ENCODE assay signal across 18 cellular contexts in the genomic region with DNA sequence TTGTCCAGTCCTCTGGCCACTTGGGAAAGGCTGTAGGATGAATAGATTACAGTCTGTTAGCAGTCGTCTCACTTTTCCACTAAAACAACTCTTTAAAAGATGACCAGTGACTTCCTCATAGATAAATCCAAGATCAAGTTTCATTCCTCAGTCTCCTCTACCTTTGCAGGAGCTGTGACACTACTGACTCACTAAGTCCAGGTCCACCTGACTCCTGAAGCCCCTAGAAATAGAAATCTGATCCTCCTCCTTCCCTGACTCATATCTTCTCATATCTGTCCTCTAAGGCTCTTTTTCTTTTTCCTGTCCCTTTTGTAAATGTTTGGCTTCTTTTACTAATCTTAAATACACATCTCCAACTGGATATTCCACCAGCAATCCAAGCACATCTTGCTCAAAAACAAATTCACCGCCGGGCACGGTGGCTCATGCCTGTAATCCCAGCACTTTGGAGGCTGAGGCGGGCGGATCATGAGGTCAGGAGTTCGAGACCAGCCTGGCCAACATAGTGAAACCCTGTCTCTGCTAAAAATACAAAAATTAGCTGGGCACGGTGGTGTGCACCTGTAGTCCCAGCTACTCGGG.
"Had no signal": no experiment of that assay in that cellular context is flagged by ENCODE, and none has a peak within 500 bp of the region (broad histone marks: within the 10 kb centered on the region; RNA-seq: fewer than 3 reads in every experiment).

No MANE protein-coding gene starts in this region.

- H3K36me3 ChIP-seq: breast epithelium, esophagus muscularis mucosa had no signal

- H3K27ac Mint-ChIP-seq: activated CD4-positive, alpha-beta memory T cell treated with anti-CD3 and anti-CD28 coated beads, Interleukin-2, amount 10 ng/mL, durations not matched to agents 7 days and 5 days; activated naive CD8-positive, alpha-beta T cell treated with anti-CD3 and anti-CD28 coated beads, Interleukin-2, amount 10 ng/mL, durations not matched to agents 7 days and 5 days; activated T-cell treated with anti-CD3 and anti-CD28 coated beads, Interleukin-2, amount 50 U/mL, for 72 hours; natural killer cell; stimulated activated naive CD8-positive, alpha-beta T cell treated with anti-CD3 and anti-CD28 coated beads, Interleukin-15, Interleukin-2, amounts not matched to agents 100 ng/mL and 50 ng/mL, for 24 hours; T-helper 2 cell treated with Interferon-gamma antibody and Interleukin-4, amounts not matched to agents 5 μg/mL and 100 μg/mL, for 36 hours had no signal

- ATAC-seq: activated T-cell treated with anti-CD3 and anti-CD28 coated beads, Interleukin-2, amount 50 U/mL, for 72 hours; left cardiac atrium; natural killer cell had no signal

- H3K4me3 ChIP-seq: breast epithelium, dorsolateral prefrontal cortex, esophagus muscularis mucosa, lung, testis had no signal

- H3K27ac ChIP-seq: dorsolateral prefrontal cortex, esophagus muscularis mucosa, testis had no signal

- H3K27me3 ChIP-seq: breast epithelium, dorsolateral prefrontal cortex, esophagus muscularis mucosa, testis had no signal

- DNase-seq: activated CD4-positive, alpha-beta memory T cell treated with anti-CD3 and anti-CD28 coated beads, Interleukin-2, amount 10 ng/mL, durations not matched to agents 7 days and 5 days; activated CD4-positive, CD25-positive, alpha-beta regulatory T cell treated with anti-CD3 and anti-CD28 coated beads, Interleukin-2, amount 50 U/mL, for 72 hours; activated CD8-positive, alpha-beta memory T cell treated with anti-CD3 and anti-CD28 coated beads, Interleukin-2, amount 50 U/mL, for 4 hours; activated gamma-delta T cell treated with Interleukin-2 at 50 U/mL for 16 hours; activated naive CD8-positive, alpha-beta T cell treated with anti-CD3 and anti-CD28 coated beads, Interleukin-2, amount 10 ng/mL, durations not matched to agents 7 days and 5 days; activated T-cell treated with anti-CD3 and anti-CD28 coated beads, Interleukin-2, amount 50 U/mL, for 72 hours; anterior cingulate cortex; dorsolateral prefrontal cortex; left cardiac atrium; natural killer cell; nucleus accumbens; stimulated activated CD4-positive, alpha-beta T cell treated with anti-CD3 and anti-CD28 coated beads, Interleukin-4, amount 100 ng/mL, for 1 hour; testis had no signal

- H3K36me3 Mint-ChIP-seq: natural killer cell had no signal

- H3K9me3 ChIP-seq: breast epithelium, esophagus muscularis mucosa, testis had no signal

- H3K4me1 ChIP-seq: breast epithelium had no signal

- H3K9me3 Mint-ChIP-seq: activated CD4-positive, alpha-beta memory T cell treated with anti-CD3 and anti-CD28 coated beads, Interleukin-2, amount 10 ng/mL, durations not matched to agents 7 days and 5 days; activated naive CD8-positive, alpha-beta T cell treated with anti-CD3 and anti-CD28 coated beads, Interleukin-2, amount 10 ng/mL, durations not matched to agents 7 days and 5 days; natural killer cell; stimulated activated naive CD8-positive, alpha-beta T cell treated with anti-CD3 and anti-CD28 coated beads, Interleukin-15, Interleukin-2, amounts not matched to agents 100 ng/mL and 50 ng/mL, for 24 hours; T-helper 2 cell treated with Interferon-gamma antibody and Interleukin-4, amounts not matched to agents 5 μg/mL and 100 μg/mL, for 36 hours had no signal

- H3K4me3 Mint-ChIP-seq: activated CD4-positive, alpha-beta memory T cell treated with anti-CD3 and anti-CD28 coated beads, Interleukin-2, amount 10 ng/mL, durations not matched to agents 7 days and 5 days; activated naive CD8-positive, alpha-beta T cell treated with anti-CD3 and anti-CD28 coated beads, Interleukin-2, amount 10 ng/mL, durations not matched to agents 7 days and 5 days; activated T-cell treated with anti-CD3 and anti-CD28 coated beads, Interleukin-2, amount 50 U/mL, for 72 hours; natural killer cell; stimulated activated naive CD8-positive, alpha-beta T cell treated with anti-CD3 and anti-CD28 coated beads, Interleukin-15, Interleukin-2, amounts not matched to agents 100 ng/mL and 50 ng/mL, for 24 hours; T-helper 2 cell treated with Interferon-gamma antibody and Interleukin-4, amounts not matched to agents 5 μg/mL and 100 μg/mL, for 36 hours had no signal

- H3K27me3 Mint-ChIP-seq: activated CD4-positive, alpha-beta memory T cell treated with anti-CD3 and anti-CD28 coated beads, Interleukin-2, amount 10 ng/mL, durations not matched to agents 7 days and 5 days; activated naive CD8-positive, alpha-beta T cell treated with anti-CD3 and anti-CD28 coated beads, Interleukin-2, amount 10 ng/mL, durations not matched to agents 7 days and 5 days; stimulated activated naive CD8-positive, alpha-beta T cell treated with anti-CD3 and anti-CD28 coated beads, Interleukin-15, Interleukin-2, amounts not matched to agents 100 ng/mL and 50 ng/mL, for 24 hours had no signal
